Comparison of ENCODE assay signal across 8 cellular contexts in genomic region chr3:52681610-52682009, GRCh38. TPM values are rescaled to one million over a fixed set of nuclear protein-coding genes. Genes with fewer than 3 reads are reported as not detected.
DNase-seq lines count a peak whose midpoint lies in the region; ATAC-seq and TF ChIP-seq lines count a peak whose summit lies in the region.

No MANE protein-coding gene starts in this region.

- no peaks in the 10 kb centered on the region for H3K27me3 ChIP-seq in hepatocyte
- H3K27me3 ChIP-seq in subcutaneous abdominal adipose tissue (ENCODE audit: control insufficient read depth in 5 of 5, insufficient read depth in 4 of 5, low read length in 5 of 5) = no peaks in the 10 kb centered on the region

- H3K4me2 ChIP-seq in hepatocyte = peak overlapping the region; percentile 10

- H3K27ac ChIP-seq in hepatocyte (peak overlapping the region; percentile 66), subcutaneous abdominal adipose tissue (ENCODE audit: low read depth, low read length) (peak overlapping the region; percentile 98)

- no peak for DNase-seq in activated CD4-positive, alpha-beta T cell treated with anti-CD3 and anti-CD28 coated beads, Interleukin-2, amount 10 ng/mL, durations not matched to agents 24 days and 14 days
- no peak for DNase-seq in activated CD4-positive, alpha-beta T cell treated with anti-CD3 and anti-CD28 coated beads, Interleukin-2, amount 50 U/mL, for 4 hours
- DNase-seq in T-cell (no peak), hepatocyte (ENCODE audit: low spot score) (no peak), foreskin melanocyte (no peak), NCI-H2029 (lab: John Stamatoyannopoulos, UW) (no peak), NCI-H146 (lab: John Stamatoyannopoulos, UW) (no peak)

- H3K36me3 ChIP-seq in hepatocyte (replicated peaks; ENCODE audit: insufficient read depth, low read depth) (no peaks in the 10 kb centered on the region), subcutaneous abdominal adipose tissue (ENCODE audit: control insufficient read depth in 5 of 5, insufficient read depth in 5 of 5, low read length in 5 of 5) (peaks cover 16 to 27% (median 25%) of the 10 kb centered on the region in 5 donors)

- peaks cover 89% of the 10 kb centered on the region for H3K79me2 ChIP-seq in hepatocyte

- CTCF ChIA-PET in T-cell (lab: Charles Lee) = no interaction called here

- POLR2A ChIA-PET in T-cell (lab: Charles Lee) = no interaction called here

- no peaks in the 10 kb centered on the region for H3K9me3 Mint-ChIP-seq in activated CD4-positive, alpha-beta T cell treated with anti-CD3 and anti-CD28 coated beads, Interleukin-2, amount 10 ng/mL, durations not matched to agents 24 days and 14 days
- H3K9me3 Mint-ChIP-seq in T-cell = no peaks in the 10 kb centered on the region

- no peak for ATAC-seq in T-cell (replicated peaks in 1 of 4)

- TF ChIP-seq CTCF in hepatocyte (IDR thresholded peaks at IDR 0.05; ENCODE audit: poor library complexity) = no peak

- peaks cover 5% of the 10 kb centered on the region for H4K20me1 ChIP-seq in hepatocyte (ENCODE audit: insufficient read depth, poor library complexity, severe bottlenecking)

- peak overlapping the region; percentile 88 for H3K27ac Mint-ChIP-seq in activated CD4-positive, alpha-beta T cell treated with anti-CD3 and anti-CD28 coated beads, Interleukin-2, amount 10 ng/mL, durations not matched to agents 24 days and 14 days
- peak overlapping the region; percentile 11 to 76 for H3K27ac Mint-ChIP-seq in T-cell

- H3K9me2 ChIP-seq in hepatocyte (replicated peaks; ENCODE audit: insufficient read depth) = no peaks in the 10 kb centered on the region

- peaks cover 1% of the 10 kb centered on the region for H3K27me3 Mint-ChIP-seq in activated CD4-positive, alpha-beta T cell treated with anti-CD3 and anti-CD28 coated beads, Interleukin-2, amount 10 ng/mL, durations not matched to agents 24 days and 14 days
- no peaks in the 10 kb centered on the region for H3K27me3 Mint-ChIP-seq in T-cell

- H3K36me3 Mint-ChIP-seq in activated CD4-positive, alpha-beta T cell treated with anti-CD3 and anti-CD28 coated beads, Interleukin-2, amount 10 ng/mL, durations not matched to agents 24 days and 14 days (ENCODE audit: low read depth) = peaks cover 52% of the 10 kb centered on the region
- H3K36me3 Mint-ChIP-seq in T-cell = peaks cover 34% of the 10 kb centered on the region

- no peaks in the 10 kb centered on the region for H3K9me3 ChIP-seq in hepatocyte (ENCODE audit: low read depth)
- H3K9me3 ChIP-seq in subcutaneous abdominal adipose tissue (ENCODE audit: control insufficient read depth in 5 of 5, low read length in 5 of 5) = no peaks in the 10 kb centered on the region

- peak overlapping the region; percentile 33 to 99 (median 76) for H3K9ac ChIP-seq in subcutaneous abdominal adipose tissue (ENCODE audit: low read length in 5 of 5)

- H2AFZ ChIP-seq in hepatocyte = no peak overlapping the region

- WGBS in hepatocyte (ENCODE audit: low lambda C conversion rate, missing lambda C conversion rate) = 90% methylated on average over 3 of the region's 3 CpGs

- intact Hi-C loops in activated CD4-positive, alpha-beta T cell treated with anti-CD3 and anti-CD28 coated beads, Interleukin-2, amount 10 ng/mL, durations not matched to agents 24 days and 14 days (cut with micrococcal nuclease) = loop anchor here (1.0 to 10.0 kb wide), 4 partner anchors 10 to 407 kb away; partner anchors contain the start of genes NISCH, TNNC1 and WDR82

- peak overlapping the region; percentile 48 for H3K4me3 Mint-ChIP-seq in activated CD4-positive, alpha-beta T cell treated with anti-CD3 and anti-CD28 coated beads, Interleukin-2, amount 10 ng/mL, durations not matched to agents 24 days and 14 days
- H3K4me3 Mint-ChIP-seq in T-cell = no peak overlapping the region

- no peak overlapping the region for H3K4me3 ChIP-seq in hepatocyte
- peak overlapping the region in 1 of 5 donors; percentile 15 for H3K4me3 ChIP-seq in subcutaneous abdominal adipose tissue (ENCODE audit: low read depth in 1 of 5, low read length in 5 of 5)

- peaks cover 20% of the 10 kb centered on the region for H3K4me1 ChIP-seq in hepatocyte (ENCODE audit: insufficient read depth)
- H3K4me1 ChIP-seq in subcutaneous abdominal adipose tissue (ENCODE audit: control insufficient read depth in 5 of 5, insufficient read depth in 5 of 5, low read length in 5 of 5) = peaks cover 4 to 70% (median 65%) of the 10 kb centered on the region in 5 donors

- H3K4me1 Mint-ChIP-seq in activated CD4-positive, alpha-beta T cell treated with anti-CD3 and anti-CD28 coated beads, Interleukin-2, amount 10 ng/mL, durations not matched to agents 24 days and 14 days = peaks cover 42% of the 10 kb centered on the region
- H3K4me1 Mint-ChIP-seq in T-cell = peaks cover 60 to 64% (median 62%) of the 10 kb centered on the region in 3 donors

RNA-seq across cellular contexts. Expression of gene PBRM1, which starts 4.1 kb away (rescaled TPM):
- total RNA-seq in activated CD4-positive, alpha-beta T cell treated with anti-CD3 and anti-CD28 coated beads, Interleukin-2, amount 10 ng/mL, durations not matched to agents 24 days and 14 days = 65.7 and 67.8 TPM in 2 replicates
- total RNA-seq in T-cell = 10 to 100 TPM; 57.4 to 73.3 (median 63.3) TPM
- total RNA-seq in hepatocyte = 70.7 and 77.4 TPM in 2 replicates
- 43.7 and 50.9 TPM in 2 replicates for polyA plus RNA-seq in hepatocyte

RNA-seq across cellular contexts. Expression of gene GNL3, which starts 4.2 kb away (rescaled TPM):
- 254 and 267 TPM in 2 replicates for total RNA-seq in activated CD4-positive, alpha-beta T cell treated with anti-CD3 and anti-CD28 coated beads, Interleukin-2, amount 10 ng/mL, durations not matched to agents 24 days and 14 days
- 100 to 1,000 TPM in 2 of 5 donors, 10 to 100 TPM in 3; 77.1 to 110 (median 86.6) TPM for total RNA-seq in T-cell
- total RNA-seq in hepatocyte = 84.8 and 93.3 TPM in 2 replicates
- polyA plus RNA-seq in hepatocyte = 82.6 and 91.1 TPM in 2 replicates

RNA-seq across cellular contexts. Expression of gene GLT8D1, which starts 24.0 kb away (rescaled TPM):
- 38.7 and 39.0 TPM in 2 replicates for total RNA-seq in activated CD4-positive, alpha-beta T cell treated with anti-CD3 and anti-CD28 coated beads, Interleukin-2, amount 10 ng/mL, durations not matched to agents 24 days and 14 days
- 10 to 100 TPM; 21.0 to 47.0 (median 39.1) TPM for total RNA-seq in T-cell
- 68.3 and 97.9 TPM in 2 replicates for total RNA-seq in hepatocyte
- polyA plus RNA-seq in hepatocyte = 79.9 and 89.2 TPM in 2 replicates

RNA-seq across cellular contexts. Expression of gene SPCS1, which starts 24.3 kb away (rescaled TPM):
- total RNA-seq in activated CD4-positive, alpha-beta T cell treated with anti-CD3 and anti-CD28 coated beads, Interleukin-2, amount 10 ng/mL, durations not matched to agents 24 days and 14 days = 134 and 135 TPM in 2 replicates
- total RNA-seq in T-cell (10 to 100 TPM; 61.8 to 85.8 (median 81.3) TPM), hepatocyte (158 and 261 TPM in 2 replicates)
- polyA plus RNA-seq in hepatocyte = 219 and 242 TPM in 2 replicates
